19 cellular contexts compared by ENCODE assay signal in the genomic region with DNA sequence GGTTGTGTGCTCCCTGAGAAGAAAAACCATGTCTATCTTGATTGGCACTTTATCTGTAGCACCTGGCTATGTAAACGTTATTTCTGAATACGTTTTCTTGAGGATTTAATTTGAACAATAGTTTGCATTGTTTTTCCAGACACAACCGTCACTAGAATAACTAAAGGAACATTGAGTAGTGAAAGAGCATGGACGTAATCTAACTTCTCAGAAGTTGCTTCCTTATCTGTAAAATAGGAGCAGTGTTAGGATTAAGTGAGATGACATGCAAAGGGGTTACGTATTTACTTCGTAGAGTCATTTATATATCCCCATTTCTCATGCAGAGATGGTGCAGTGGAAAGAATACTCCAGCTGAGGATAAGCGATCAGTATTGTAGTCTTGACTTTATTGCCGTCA.
"Had no signal": no experiment of that assay in that cellular context is flagged by ENCODE, and none has a peak within 500 bp of the region (broad histone marks: within the 10 kb centered on the region; RNA-seq: fewer than 3 reads in every experiment).

No MANE protein-coding gene starts in this region.

- H3K9me3 ChIP-seq: adrenal gland had no signal

- FAIRE-seq: frontal cortex, islet of Langerhans had no signal

- H3K4me3 Mint-ChIP-seq: type B pancreatic cell had no signal

- H3K27me3 Mint-ChIP-seq: effector memory CD8-positive, alpha-beta T cell; type B pancreatic cell had no signal

- H3K27ac Mint-ChIP-seq: type B pancreatic cell had no signal

- H3K27me3 ChIP-seq: adrenal gland had no signal

- H3K4me3 ChIP-seq: adrenal gland, skin epidermis had no signal

- H3K27ac ChIP-seq: adrenal gland, epithelial cell of prostate, skin epidermis had no signal

- DNase-seq: activated CD4-positive, alpha-beta T cell treated with anti-CD3 and anti-CD28 coated beads, Interleukin-2, amount 50 U/mL, for 1 hour; activated naive CD4-positive, alpha-beta T cell treated with Interleukin-2 at 50 U/mL for 16 hours; activated T-cell treated with anti-CD3 and anti-CD28 coated beads for 4 hours; adrenal gland; dermis blood vessel endothelial cell; effector memory CD8-positive, alpha-beta T cell; head of caudate nucleus; mammary epithelial cell; nucleus accumbens; right cardiac atrium; stimulated activated CD4-positive, alpha-beta T cell treated with anti-CD3 and anti-CD28 coated beads, Interleukin-4, amount 100 ng/mL, for 24 hours; stimulated activated naive CD4-positive, alpha-beta T cell; T-helper 2 cell had no signal

- ATAC-seq: effector memory CD8-positive, alpha-beta T cell; left lobe of liver; right cardiac atrium had no signal

- H3K9me3 Mint-ChIP-seq: effector memory CD8-positive, alpha-beta T cell; type B pancreatic cell had no signal
